Comparison of ENCODE assay signal across 1 cellular context in the genomic region with DNA sequence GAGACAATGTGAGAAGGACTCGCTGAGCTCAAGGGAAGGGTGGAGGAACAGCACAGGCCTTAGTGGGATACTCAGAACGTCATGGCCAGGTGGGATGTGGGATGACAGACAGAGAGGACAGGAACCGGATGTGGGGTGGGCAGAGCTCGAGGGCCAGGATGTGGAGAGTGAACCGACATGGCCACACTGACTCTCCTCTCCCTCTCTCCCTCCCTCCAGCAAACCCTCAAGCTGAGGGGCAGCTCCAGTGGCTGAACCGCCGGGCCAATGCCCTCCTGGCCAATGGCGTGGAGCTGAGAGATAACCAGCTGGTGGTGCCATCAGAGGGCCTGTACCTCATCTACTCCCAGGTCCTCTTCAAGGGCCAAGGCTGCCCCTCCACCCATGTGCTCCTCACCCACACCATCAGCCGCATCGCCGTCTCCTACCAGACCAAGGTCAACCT.
TF ChIP-seq lines count a peak whose summit lies in the region.

No MANE protein-coding gene starts in this region.

TF ChIP-seq in K562, 482 proteins besides CTCF, POLR2A, EP300 and RAD21:
- TF ChIP-seq SMARCB1 (IDR thresholded peaks at IDR 0.05; ENCODE audit: insufficient read length, low read depth) = no peak
- TF ChIP-seq, protein P1, sequence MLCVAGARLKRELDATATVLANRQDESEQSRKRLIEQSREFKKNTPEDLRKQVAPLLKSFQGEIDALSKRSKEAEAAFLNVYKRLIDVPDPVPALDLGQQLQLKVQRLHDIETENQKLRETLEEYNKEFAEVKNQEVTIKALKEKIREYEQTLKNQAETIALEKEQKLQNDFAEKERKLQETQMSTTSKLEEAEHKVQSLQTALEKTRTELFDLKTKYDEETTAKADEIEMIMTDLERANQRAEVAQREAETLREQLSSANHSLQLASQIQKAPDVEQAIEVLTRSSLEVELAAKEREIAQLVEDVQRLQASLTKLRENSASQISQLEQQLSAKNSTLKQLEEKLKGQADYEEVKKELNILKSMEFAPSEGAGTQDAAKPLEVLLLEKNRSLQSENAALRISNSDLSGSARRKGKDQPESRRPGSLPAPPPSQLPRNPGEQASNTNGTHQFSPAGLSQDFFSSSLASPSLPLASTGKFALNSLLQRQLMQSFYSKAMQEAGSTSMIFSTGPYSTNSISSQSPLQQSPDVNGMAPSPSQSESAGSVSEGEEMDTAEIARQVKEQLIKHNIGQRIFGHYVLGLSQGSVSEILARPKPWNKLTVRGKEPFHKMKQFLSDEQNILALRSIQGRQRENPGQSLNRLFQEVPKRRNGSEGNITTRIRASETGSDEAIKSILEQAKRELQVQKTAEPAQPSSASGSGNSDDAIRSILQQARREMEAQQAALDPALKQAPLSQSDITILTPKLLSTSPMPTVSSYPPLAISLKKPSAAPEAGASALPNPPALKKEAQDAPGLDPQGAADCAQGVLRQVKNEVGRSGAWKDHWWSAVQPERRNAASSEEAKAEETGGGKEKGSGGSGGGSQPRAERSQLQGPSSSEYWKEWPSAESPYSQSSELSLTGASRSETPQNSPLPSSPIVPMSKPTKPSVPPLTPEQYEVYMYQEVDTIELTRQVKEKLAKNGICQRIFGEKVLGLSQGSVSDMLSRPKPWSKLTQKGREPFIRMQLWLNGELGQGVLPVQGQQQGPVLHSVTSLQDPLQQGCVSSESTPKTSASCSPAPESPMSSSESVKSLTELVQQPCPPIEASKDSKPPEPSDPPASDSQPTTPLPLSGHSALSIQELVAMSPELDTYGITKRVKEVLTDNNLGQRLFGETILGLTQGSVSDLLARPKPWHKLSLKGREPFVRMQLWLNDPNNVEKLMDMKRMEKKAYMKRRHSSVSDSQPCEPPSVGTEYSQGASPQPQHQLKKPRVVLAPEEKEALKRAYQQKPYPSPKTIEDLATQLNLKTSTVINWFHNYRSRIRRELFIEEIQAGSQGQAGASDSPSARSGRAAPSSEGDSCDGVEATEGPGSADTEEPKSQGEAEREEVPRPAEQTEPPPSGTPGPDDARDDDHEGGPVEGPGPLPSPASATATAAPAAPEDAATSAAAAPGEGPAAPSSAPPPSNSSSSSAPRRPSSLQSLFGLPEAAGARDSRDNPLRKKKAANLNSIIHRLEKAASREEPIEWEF (CRISPR knock-in tag; IDR thresholded peaks at IDR 0.05) = no peak
- TF ChIP-seq, protein P2, sequence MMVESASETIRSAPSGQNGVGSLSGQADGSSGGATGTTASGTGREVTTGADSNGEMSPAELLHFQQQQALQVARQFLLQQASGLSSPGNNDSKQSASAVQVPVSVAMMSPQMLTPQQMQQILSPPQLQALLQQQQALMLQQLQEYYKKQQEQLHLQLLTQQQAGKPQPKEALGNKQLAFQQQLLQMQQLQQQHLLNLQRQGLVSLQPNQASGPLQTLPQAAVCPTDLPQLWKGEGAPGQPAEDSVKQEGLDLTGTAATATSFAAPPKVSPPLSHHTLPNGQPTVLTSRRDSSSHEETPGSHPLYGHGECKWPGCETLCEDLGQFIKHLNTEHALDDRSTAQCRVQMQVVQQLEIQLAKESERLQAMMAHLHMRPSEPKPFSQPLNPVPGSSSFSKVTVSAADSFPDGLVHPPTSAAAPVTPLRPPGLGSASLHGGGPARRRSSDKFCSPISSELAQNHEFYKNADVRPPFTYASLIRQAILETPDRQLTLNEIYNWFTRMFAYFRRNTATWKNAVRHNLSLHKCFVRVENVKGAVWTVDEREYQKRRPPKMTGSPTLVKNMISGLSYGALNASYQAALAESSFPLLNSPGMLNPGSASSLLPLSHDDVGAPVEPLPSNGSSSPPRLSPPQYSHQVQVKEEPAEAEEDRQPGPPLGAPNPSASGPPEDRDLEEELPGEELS (CRISPR knock-in tag; IDR thresholded peaks at IDR 0.05; ENCODE audit: borderline replicate concordance) = no peak
- TF ChIP-seq GABPA (tag; conservative IDR thresholded peaks at IDR 0.05; ENCODE audit: low read depth) = peak; percentile 64
- TF ChIP-seq, protein P3, sequence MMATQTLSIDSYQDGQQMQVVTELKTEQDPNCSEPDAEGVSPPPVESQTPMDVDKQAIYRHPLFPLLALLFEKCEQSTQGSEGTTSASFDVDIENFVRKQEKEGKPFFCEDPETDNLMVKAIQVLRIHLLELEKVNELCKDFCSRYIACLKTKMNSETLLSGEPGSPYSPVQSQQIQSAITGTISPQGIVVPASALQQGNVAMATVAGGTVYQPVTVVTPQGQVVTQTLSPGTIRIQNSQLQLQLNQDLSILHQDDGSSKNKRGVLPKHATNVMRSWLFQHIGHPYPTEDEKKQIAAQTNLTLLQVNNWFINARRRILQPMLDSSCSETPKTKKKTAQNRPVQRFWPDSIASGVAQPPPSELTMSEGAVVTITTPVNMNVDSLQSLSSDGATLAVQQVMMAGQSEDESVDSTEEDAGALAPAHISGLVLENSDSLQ (IDR thresholded peaks at IDR 0.05) = peak; percentile 28; the same call in 1 of the 2 replicates
- TF ChIP-seq, protein P4, sequence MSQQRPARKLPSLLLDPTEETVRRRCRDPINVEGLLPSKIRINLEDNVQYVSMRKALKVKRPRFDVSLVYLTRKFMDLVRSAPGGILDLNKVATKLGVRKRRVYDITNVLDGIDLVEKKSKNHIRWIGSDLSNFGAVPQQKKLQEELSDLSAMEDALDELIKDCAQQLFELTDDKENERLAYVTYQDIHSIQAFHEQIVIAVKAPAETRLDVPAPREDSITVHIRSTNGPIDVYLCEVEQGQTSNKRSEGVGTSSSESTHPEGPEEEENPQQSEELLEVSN (IDR thresholded peaks at IDR 0.05; ENCODE audit: borderline replicate concordance in 1 of 2, extremely low read depth in 1 of 2, insufficient read depth in 1 of 2, insufficient read length in 1 of 2, low read depth in 1 of 2, low read length in 1 of 2, poor library complexity in 1 of 2, severe bottlenecking in 1 of 2) = no peak
